Comparison of ENCODE assay signal across 10 cellular contexts in the genomic region with DNA sequence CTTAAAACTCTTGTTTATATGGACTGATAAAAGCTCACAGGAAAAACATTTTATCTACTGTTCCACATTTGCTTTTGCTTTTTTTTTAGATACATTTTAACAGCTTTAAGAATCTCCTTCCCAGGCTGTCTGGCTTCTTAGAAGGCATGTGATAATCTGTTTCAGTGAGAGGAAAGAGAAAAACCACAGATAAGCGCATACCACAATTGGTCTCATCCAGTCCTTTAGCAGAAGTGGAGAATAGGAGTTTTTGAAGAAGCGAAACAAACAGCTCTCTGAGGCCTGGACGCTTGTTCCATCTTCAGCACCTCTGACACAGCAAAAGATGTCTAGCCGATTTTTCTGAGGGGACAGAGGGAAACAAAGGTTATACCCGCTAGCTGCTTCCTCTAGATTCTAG. TPM values are rescaled to one million over a fixed set of nuclear protein-coding genes. Genes with fewer than 3 reads are reported as not detected.
DNase-seq lines count a peak whose midpoint lies in the region; ATAC-seq and TF ChIP-seq lines count a peak whose summit lies in the region.
"Had no signal": no experiment of that assay in that cellular context is flagged by ENCODE, and none has a peak within 500 bp of the region (broad histone marks: within the 10 kb centered on the region; RNA-seq: fewer than 3 reads in every experiment).

No MANE protein-coding gene starts in this region.

- intact Hi-C loops in HCT116 (cut with micrococcal nuclease): no loop called here
- intact Hi-C loops in left lung (cut with DNase I): no loop called here

- ATAC-seq in HCT116 (no peak), left lung (peak; percentile 62), HG03439 (IDR thresholded peaks at IDR 0.05; ENCODE audit: unreplicated experiment) (no peak)

- peaks cover 49 to 61% of the 10 kb centered on the region in 2 experiments for H3K36me3 ChIP-seq in HCT116 (ENCODE audit: control insufficient read depth in 1 of 2, insufficient read depth in 2 of 2, low read length in 2 of 2)
- H3K36me3 ChIP-seq in left lung: peaks cover 0 to 100% of the 10 kb centered on the region in 2 donors

- H3K27me3 ChIP-seq in HCT116 (ENCODE audit: insufficient read depth, low read length) (no peaks in the 10 kb centered on the region), left lung (no peaks in the 10 kb centered on the region)

- H3K9me3 ChIP-seq in HCT116 (ENCODE audit: control insufficient read depth in 1 of 2, insufficient read depth in 1 of 2, low read depth in 1 of 2, low read length in 2 of 2) (no peaks in the 10 kb centered on the region), left lung (no peaks in the 10 kb centered on the region)

- TF ChIP-seq CTCF in GM12864 (IDR thresholded peaks at IDR 0.05; ENCODE audit: low read depth, low read length, missing control alignments) (no peak), HCT116 (IDR thresholded peaks at IDR 0.05 in 2 of 3, conservative IDR thresholded peaks at IDR 0.05 in 1 of 3; ENCODE audit: borderline replicate concordance in 1 of 3, insufficient read depth in 1 of 3, low read depth in 2 of 3, low read length in 2 of 3) (no peak), left lung (IDR thresholded peaks at IDR 0.05) (no peak)

- no peaks in the 10 kb centered on the region for H3K79me2 ChIP-seq in HCT116 (ENCODE audit: insufficient read depth, low read length)

- no peak for TF ChIP-seq POLR2A in HCT116 (IDR thresholded peaks at IDR 0.05; ENCODE audit: borderline replicate concordance, extremely low read depth, insufficient read depth, insufficient read length)

- no peaks in the 10 kb centered on the region for H3K9me2 ChIP-seq in HCT116 (ENCODE audit: insufficient read depth)

- no peak overlapping the region for H2AFZ ChIP-seq in HCT116 (ENCODE audit: low read depth, low read length, poor library complexity, severe bottlenecking)

- H3K27ac ChIP-seq in HCT116 (ENCODE audit: low read depth, low read length): no peak overlapping the region
- H3K27ac ChIP-seq in left lung: peak overlapping the region; percentile 26 to 41

- RAD21 ChIA-PET in HCT116 (lab: Charles Lee; ENCODE audit: low non-redundant PET in 1 of 2, low total read pairs in 2 of 2, uncharacterized antibody in 2 of 2, unreplicated experiment in 2 of 2): interaction anchor here in 1 of 2 experiments (1.2 kb wide), 1 partner anchor 21 kb away, joined by 3 read pairs; no protein-coding TSS in a partner anchor

- no peak for TF ChIP-seq RAD21 in HCT116 (IDR thresholded peaks at IDR 0.05; ENCODE audit: low read depth)

- H4K20me1 ChIP-seq in HCT116 (ENCODE audit: insufficient read depth): no peaks in the 10 kb centered on the region

- H3K4me3 ChIP-seq in GM12864 (ENCODE audit: low read depth, low read length): no peak overlapping the region
- no peak overlapping the region for H3K4me3 ChIP-seq in HCT116 (replicated peaks in 1 of 2; ENCODE audit: low read depth in 1 of 2, low read length in 2 of 2)
- H3K4me3 ChIP-seq in left lung: no peak overlapping the region
- H3K4me3 ChIP-seq: skin epidermis had no signal

- POLR2A ChIA-PET in HCT116 (lab: Charles Lee): no interaction called here

- TSS peak; percentile 17 for BruUV-seq in HCT116 (replicated peaks; lab: Mats Ljungman, UMichigan)

- H3K9ac ChIP-seq in HCT116 (ENCODE audit: low read length): no peak overlapping the region

- CTCF ChIA-PET in HCT116 (lab: Charles Lee): no interaction called here

- peak; percentile 26 for DNase-seq in GM12864 (ENCODE audit: low read depth)
- no peak for DNase-seq in HCT116 (ENCODE audit: low read depth, low spot score)
- DNase-seq in SKM-1 (lab: John Stamatoyannopoulos, UW; ENCODE audit: unreplicated experiment): peak; percentile 65
- no peak for DNase-seq in left lung
- no peak for DNase-seq in NCI-H524 (lab: John Stamatoyannopoulos, UW)
- DNase-seq in NCI-H524 treated with DMSO at 0.1 percent for 48 hours (lab: John Stamatoyannopoulos, UW): no peak
- DNase-seq in NCI-H345 treated with DMSO at 0.1 percent for 48 hours (lab: John Stamatoyannopoulos, UW; ENCODE audit: unreplicated experiment): no peak
- DNase-seq: SHP77 had no signal

- no peak overlapping the region for H3K4me2 ChIP-seq in HCT116 (ENCODE audit: low read length)

- no peaks in the 10 kb centered on the region for H3K4me1 ChIP-seq in HCT116 (ENCODE audit: control insufficient read depth in 1 of 2, insufficient read depth in 2 of 2, low read length in 2 of 2)
- H3K4me1 ChIP-seq in left lung: peaks cover 11 to 24% of the 10 kb centered on the region in 2 donors

TF ChIP-seq in HCT116, 20 proteins besides CTCF, POLR2A, EP300 and RAD21:
- TF ChIP-seq CEBPB (IDR thresholded peaks at IDR 0.05; ENCODE audit: low read depth) (no peak), TCF7L2 (IDR thresholded peaks at IDR 0.05; ENCODE audit: borderline replicate concordance, extremely low read depth, insufficient read depth, insufficient read length) (no peak), EZH2phosphoT487 (IDR thresholded peaks at IDR 0.05; ENCODE audit: borderline replicate concordance) (no peak), SP1 (IDR thresholded peaks at IDR 0.05; ENCODE audit: low read depth) (no peak), YY1 (IDR thresholded peaks at IDR 0.05; ENCODE audit: extremely low read depth, insufficient replicate concordance, low read depth, low read length) (no peak)

RNA-seq across cellular contexts. Expression of a gene that starts 37.6 kb away (rescaled TPM):
- 38.4 TPM for total RNA-seq in HCT116 (2021; ENCODE audit: unreplicated experiment)
- 23.8 and 30.7 TPM in 2 replicates for polyA plus RNA-seq in HCT116 (2012)
- total RNA-seq in left lung: 10 to 100 TPM; 37.6 to 37.9 TPM

RNA-seq across cellular contexts. Expression of a gene that starts 45.4 kb away (rescaled TPM):
- total RNA-seq in HCT116 (2021; ENCODE audit: unreplicated experiment): 51.6 TPM
- 47.8 and 68.4 TPM in 2 replicates for polyA plus RNA-seq in HCT116 (2012)
- total RNA-seq in left lung: 100 to 1,000 TPM; 103 to 138 TPM

Comparison
In these comparisons a context has a peak if more than half of its experiments do, and no peak if none do; other contexts are left out.
1. DNase-seq: peak in GM12864 (single experiment) and SKM-1 (single experiment); none in HCT116 (single experiment), left lung (0 of 2), NCI-H524 (0 of 2), NCI-H524 treated with DMSO at 0.1 percent for 48 hours (single experiment) and NCI-H345 treated with DMSO at 0.1 percent for 48 hours (single experiment).